ENCODE assay signal across 1 cellular context in genomic region chr11:126189109-126189929, GRCh38.
A peak's percentile ranks its signal among the peaks of the same experiment; 100 is the strongest.
TF ChIP-seq lines count a peak whose summit lies in the region.

No MANE protein-coding gene starts in this region.

TF ChIP-seq in HepG2, 621 proteins besides CTCF, POLR2A, EP300 and RAD21 (continued from another document and continues in another):
- TF ChIP-seq MNT (IDR thresholded peaks at IDR 0.05), result no peak
- TF ChIP-seq U2AF1 (optimal IDR thresholded peaks at IDR 0.05; ENCODE audit: low read depth, low read length), result peak; percentile 48
- TF ChIP-seq RBM22 (optimal IDR thresholded peaks at IDR 0.05; ENCODE audit: low read length), result no peak
- peak; percentile 42; the same call in 1 of the 2 replicates for TF ChIP-seq GATA4 (IDR thresholded peaks at IDR 0.05; ENCODE audit: borderline replicate concordance, low read depth)
- peak; percentile 39; the same call in 1 of the 2 replicates for TF ChIP-seq ZNF768 (CRISPR knock-in tag; IDR thresholded peaks at IDR 0.05)
- TF ChIP-seq, protein P1, sequence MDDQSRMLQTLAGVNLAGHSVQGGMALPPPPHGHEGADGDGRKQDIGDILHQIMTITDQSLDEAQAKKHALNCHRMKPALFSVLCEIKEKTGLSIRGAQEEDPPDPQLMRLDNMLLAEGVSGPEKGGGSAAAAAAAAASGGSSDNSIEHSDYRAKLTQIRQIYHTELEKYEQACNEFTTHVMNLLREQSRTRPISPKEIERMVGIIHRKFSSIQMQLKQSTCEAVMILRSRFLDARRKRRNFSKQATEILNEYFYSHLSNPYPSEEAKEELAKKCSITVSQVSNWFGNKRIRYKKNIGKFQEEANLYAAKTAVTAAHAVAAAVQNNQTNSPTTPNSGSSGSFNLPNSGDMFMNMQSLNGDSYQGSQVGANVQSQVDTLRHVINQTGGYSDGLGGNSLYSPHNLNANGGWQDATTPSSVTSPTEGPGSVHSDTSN (CRISPR knock-in tag; IDR thresholded peaks at IDR 0.05; ENCODE audit: borderline replicate concordance), result no peak
- no peak for TF ChIP-seq ZNF260 (CRISPR knock-in tag; IDR thresholded peaks at IDR 0.05; ENCODE audit: borderline replicate concordance, low read depth)
- TF ChIP-seq TSC22D2 (CRISPR knock-in tag; IDR thresholded peaks at IDR 0.05; ENCODE audit: borderline replicate concordance), result no peak
- no peak for TF ChIP-seq ATF7 (IDR thresholded peaks at IDR 0.05)
- no peak for TF ChIP-seq ATF7 (CRISPR knock-in tag; IDR thresholded peaks at IDR 0.05)
- TF ChIP-seq PPARG (CRISPR knock-in tag; conservative IDR thresholded peaks at IDR 0.05), result peak; percentile 38; the same call in 1 of the 2 replicates
- no peak for TF ChIP-seq SMYD3 (CRISPR knock-in tag; IDR thresholded peaks at IDR 0.05)
- no peak for TF ChIP-seq ZNF12 (CRISPR knock-in tag; IDR thresholded peaks at IDR 0.05)
- TF ChIP-seq XBP1 (CRISPR knock-in tag; IDR thresholded peaks at IDR 0.05), result no peak
- TF ChIP-seq MZF1 (CRISPR knock-in tag; IDR thresholded peaks at IDR 0.05; ENCODE audit: borderline replicate concordance), result no peak
- no peak for TF ChIP-seq HOXD1 (CRISPR knock-in tag; IDR thresholded peaks at IDR 0.05)
- no peak for TF ChIP-seq FIP1L1 (IDR thresholded peaks at IDR 0.05; ENCODE audit: borderline replicate concordance, insufficient read depth, low read depth, low read length)
- no peak for TF ChIP-seq MATR3 (CRISPR knock-in tag; IDR thresholded peaks at IDR 0.05)
- no peak for TF ChIP-seq ELK4 (CRISPR knock-in tag; IDR thresholded peaks at IDR 0.05; ENCODE audit: borderline replicate concordance)
- peak; percentile 79; the same call in 1 of the 2 replicates for TF ChIP-seq ZNF572 (CRISPR knock-in tag; IDR thresholded peaks at IDR 0.05)
- no peak for TF ChIP-seq ZNF180 (CRISPR knock-in tag; IDR thresholded peaks at IDR 0.05; ENCODE audit: borderline replicate concordance, low read depth)
- peak; percentile 73; the same call in 1 of the 2 replicates for TF ChIP-seq ZNF782 (CRISPR knock-in tag; IDR thresholded peaks at IDR 0.05; ENCODE audit: borderline replicate concordance)
- TF ChIP-seq NFIB (CRISPR knock-in tag; IDR thresholded peaks at IDR 0.05; ENCODE audit: borderline replicate concordance), result no peak
- TF ChIP-seq KMT2B (CRISPR knock-in tag; IDR thresholded peaks at IDR 0.05), result peak; percentile 42; the same call in 1 of the 2 replicates
- no peak for TF ChIP-seq ATAD3A (CRISPR knock-in tag; IDR thresholded peaks at IDR 0.05)
- no peak for TF ChIP-seq ZNF160 (CRISPR knock-in tag; IDR thresholded peaks at IDR 0.05)
- TF ChIP-seq ZNF24 (IDR thresholded peaks at IDR 0.05), result no peak
- TF ChIP-seq, protein P2, sequence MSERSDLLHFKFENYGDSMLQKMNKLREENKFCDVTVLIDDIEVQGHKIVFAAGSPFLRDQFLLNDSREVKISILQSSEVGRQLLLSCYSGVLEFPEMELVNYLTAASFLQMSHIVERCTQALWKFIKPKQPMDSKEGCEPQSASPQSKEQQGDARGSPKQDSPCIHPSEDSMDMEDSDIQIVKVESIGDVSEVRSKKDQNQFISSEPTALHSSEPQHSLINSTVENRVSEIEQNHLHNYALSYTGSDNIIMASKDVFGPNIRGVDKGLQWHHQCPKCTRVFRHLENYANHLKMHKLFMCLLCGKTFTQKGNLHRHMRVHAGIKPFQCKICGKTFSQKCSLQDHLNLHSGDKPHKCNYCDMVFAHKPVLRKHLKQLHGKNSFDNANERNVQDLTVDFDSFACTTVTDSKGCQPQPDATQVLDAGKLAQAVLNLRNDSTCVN (CRISPR knock-in tag; IDR thresholded peaks at IDR 0.05; ENCODE audit: borderline replicate concordance), result no peak; the same call in 1 of the 2 replicates
- TF ChIP-seq ZNF549 (CRISPR knock-in tag; IDR thresholded peaks at IDR 0.05), result no peak
- TF ChIP-seq ZNF576 (CRISPR knock-in tag; IDR thresholded peaks at IDR 0.05), result no peak
- TF ChIP-seq ZNF44 (CRISPR knock-in tag; IDR thresholded peaks at IDR 0.05), result no peak
- TF ChIP-seq GFI1 (CRISPR knock-in tag; IDR thresholded peaks at IDR 0.05; ENCODE audit: borderline replicate concordance), result peak; percentile 53; the same call in 1 of the 2 replicates
- TF ChIP-seq ZNF614 (CRISPR knock-in tag; IDR thresholded peaks at IDR 0.05; ENCODE audit: borderline replicate concordance), result peak; percentile 87; the same call in 1 of the 2 replicates
- TF ChIP-seq, protein P3, sequence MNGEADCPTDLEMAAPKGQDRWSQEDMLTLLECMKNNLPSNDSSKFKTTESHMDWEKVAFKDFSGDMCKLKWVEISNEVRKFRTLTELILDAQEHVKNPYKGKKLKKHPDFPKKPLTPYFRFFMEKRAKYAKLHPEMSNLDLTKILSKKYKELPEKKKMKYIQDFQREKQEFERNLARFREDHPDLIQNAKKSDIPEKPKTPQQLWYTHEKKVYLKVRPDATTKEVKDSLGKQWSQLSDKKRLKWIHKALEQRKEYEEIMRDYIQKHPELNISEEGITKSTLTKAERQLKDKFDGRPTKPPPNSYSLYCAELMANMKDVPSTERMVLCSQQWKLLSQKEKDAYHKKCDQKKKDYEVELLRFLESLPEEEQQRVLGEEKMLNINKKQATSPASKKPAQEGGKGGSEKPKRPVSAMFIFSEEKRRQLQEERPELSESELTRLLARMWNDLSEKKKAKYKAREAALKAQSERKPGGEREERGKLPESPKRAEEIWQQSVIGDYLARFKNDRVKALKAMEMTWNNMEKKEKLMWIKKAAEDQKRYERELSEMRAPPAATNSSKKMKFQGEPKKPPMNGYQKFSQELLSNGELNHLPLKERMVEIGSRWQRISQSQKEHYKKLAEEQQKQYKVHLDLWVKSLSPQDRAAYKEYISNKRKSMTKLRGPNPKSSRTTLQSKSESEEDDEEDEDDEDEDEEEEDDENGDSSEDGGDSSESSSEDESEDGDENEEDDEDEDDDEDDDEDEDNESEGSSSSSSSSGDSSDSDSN (CRISPR knock-in tag; IDR thresholded peaks at IDR 0.05), result peak; percentile 83
- peak; percentile 76 for TF ChIP-seq ZMYM4 (CRISPR knock-in tag; IDR thresholded peaks at IDR 0.05)
- TF ChIP-seq SKI (IDR thresholded peaks at IDR 0.05; ENCODE audit: partially characterized antibody), result peak; percentile 92
- no peak for TF ChIP-seq ZNF619 (CRISPR knock-in tag; IDR thresholded peaks at IDR 0.05)
- TF ChIP-seq HNRNPK (IDR thresholded peaks at IDR 0.05; ENCODE audit: low read depth, low read length, poor library complexity, severe bottlenecking), result no peak
- TF ChIP-seq ZFP37 (CRISPR knock-in tag; IDR thresholded peaks at IDR 0.05; ENCODE audit: borderline replicate concordance), result no peak
- TF ChIP-seq DNMT3B (CRISPR knock-in tag; conservative IDR thresholded peaks at IDR 0.05), result no peak
- TF ChIP-seq SALL1 (CRISPR knock-in tag; IDR thresholded peaks at IDR 0.05), result peak; percentile 86
- no peak for TF ChIP-seq CREB1 (IDR thresholded peaks at IDR 0.05)
- no peak for TF ChIP-seq CREB1 (CRISPR knock-in tag; IDR thresholded peaks at IDR 0.05)
- TF ChIP-seq, protein P4, sequence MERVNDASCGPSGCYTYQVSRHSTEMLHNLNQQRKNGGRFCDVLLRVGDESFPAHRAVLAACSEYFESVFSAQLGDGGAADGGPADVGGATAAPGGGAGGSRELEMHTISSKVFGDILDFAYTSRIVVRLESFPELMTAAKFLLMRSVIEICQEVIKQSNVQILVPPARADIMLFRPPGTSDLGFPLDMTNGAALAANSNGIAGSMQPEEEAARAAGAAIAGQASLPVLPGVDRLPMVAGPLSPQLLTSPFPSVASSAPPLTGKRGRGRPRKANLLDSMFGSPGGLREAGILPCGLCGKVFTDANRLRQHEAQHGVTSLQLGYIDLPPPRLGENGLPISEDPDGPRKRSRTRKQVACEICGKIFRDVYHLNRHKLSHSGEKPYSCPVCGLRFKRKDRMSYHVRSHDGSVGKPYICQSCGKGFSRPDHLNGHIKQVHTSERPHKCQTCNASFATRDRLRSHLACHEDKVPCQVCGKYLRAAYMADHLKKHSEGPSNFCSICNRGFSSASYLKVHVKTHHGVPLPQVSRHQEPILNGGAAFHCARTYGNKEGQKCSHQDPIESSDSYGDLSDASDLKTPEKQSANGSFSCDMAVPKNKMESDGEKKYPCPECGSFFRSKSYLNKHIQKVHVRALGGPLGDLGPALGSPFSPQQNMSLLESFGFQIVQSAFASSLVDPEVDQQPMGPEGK (CRISPR knock-in tag; IDR thresholded peaks at IDR 0.05), result peak; percentile 81
- peak; percentile 87 for TF ChIP-seq ZNF609 (CRISPR knock-in tag; IDR thresholded peaks at IDR 0.05; ENCODE audit: borderline replicate concordance)
- TF ChIP-seq NFE2L1 (CRISPR knock-in tag; IDR thresholded peaks at IDR 0.05; ENCODE audit: borderline replicate concordance), result no peak
- TF ChIP-seq ZNF121 (CRISPR knock-in tag; IDR thresholded peaks at IDR 0.05), result no peak
- TF ChIP-seq IRF2 (CRISPR knock-in tag; IDR thresholded peaks at IDR 0.05), result peak; percentile 59; the same call in 1 of the 2 replicates
- TF ChIP-seq SATB2 (CRISPR knock-in tag; IDR thresholded peaks at IDR 0.05), result no peak
- TF ChIP-seq, protein P5, sequence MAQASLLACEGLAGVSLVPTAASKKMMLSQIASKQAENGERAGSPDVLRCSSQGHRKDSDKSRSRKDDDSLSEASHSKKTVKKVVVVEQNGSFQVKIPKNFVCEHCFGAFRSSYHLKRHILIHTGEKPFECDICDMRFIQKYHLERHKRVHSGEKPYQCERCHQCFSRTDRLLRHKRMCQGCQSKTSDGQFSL (CRISPR knock-in tag; IDR thresholded peaks at IDR 0.05), result no peak
- TF ChIP-seq ZNF557 (CRISPR knock-in tag; IDR thresholded peaks at IDR 0.05), result no peak
- TF ChIP-seq, protein P6, sequence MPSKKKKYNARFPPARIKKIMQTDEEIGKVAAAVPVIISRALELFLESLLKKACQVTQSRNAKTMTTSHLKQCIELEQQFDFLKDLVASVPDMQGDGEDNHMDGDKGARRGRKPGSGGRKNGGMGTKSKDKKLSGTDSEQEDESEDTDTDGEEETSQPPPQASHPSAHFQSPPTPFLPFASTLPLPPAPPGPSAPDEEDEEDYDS (CRISPR knock-in tag; IDR thresholded peaks at IDR 0.05), result peak; percentile 72
- no peak for TF ChIP-seq TERF1 (CRISPR knock-in tag; IDR thresholded peaks at IDR 0.05)
- no peak for TF ChIP-seq ZFAT (CRISPR knock-in tag; conservative IDR thresholded peaks at IDR 0.05)
